Comparison of ENCODE assay signal across 27 cellular contexts in the genomic region with DNA sequence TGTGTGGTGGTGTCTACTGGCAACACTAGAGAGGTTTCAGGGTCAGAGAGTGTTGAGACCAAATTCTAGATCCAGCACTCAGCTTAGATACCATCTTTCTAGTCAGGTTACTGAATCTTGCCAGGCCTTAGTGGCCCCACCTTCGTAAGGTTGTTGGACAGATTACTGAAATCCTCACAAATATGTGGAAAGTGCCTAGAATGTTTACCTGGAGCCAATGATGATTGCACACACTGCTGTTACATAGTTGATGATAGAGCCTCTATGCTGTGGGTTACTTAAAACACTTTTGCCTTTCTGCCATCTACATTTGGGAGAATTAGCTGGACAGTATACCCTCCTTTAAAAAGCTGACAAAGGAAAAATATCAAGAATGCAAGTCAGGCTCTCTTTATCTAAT.
"Had no signal": no experiment of that assay in that cellular context is flagged by ENCODE, and none has a peak within 500 bp of the region (broad histone marks: within the 10 kb centered on the region; RNA-seq: fewer than 3 reads in every experiment).

No MANE protein-coding gene starts in this region.

- H3K27ac Mint-ChIP-seq: activated B cell treated with CpG ODN at 0.5 μM for 24 hours; activated CD4-positive, alpha-beta T cell treated with anti-CD3 and anti-CD28 coated beads, Interleukin-2, amount 10 ng/mL, durations not matched to agents 24 days and 14 days; activated naive CD4-positive, alpha-beta T cell treated with anti-CD3 and anti-CD28 coated beads for 36 hours; activated naive CD8-positive, alpha-beta T cell; activated T-helper 17 cell treated with anti-CD3 and anti-CD28 coated beads, Interleukin-2, amount 50 U/mL, for 72 hours; T-cell had no signal

- H3K27me3 Mint-ChIP-seq: brain had no signal

- ATAC-seq: activated T-helper 17 cell treated with anti-CD3 and anti-CD28 coated beads, Interleukin-2, amount 50 U/mL, for 72 hours; PC-3; T-cell had no signal

- H3K9me3 Mint-ChIP-seq: activated B cell treated with CpG ODN at 0.5 μM for 24 hours; activated CD4-positive, alpha-beta T cell treated with anti-CD3 and anti-CD28 coated beads, Interleukin-2, amount 10 ng/mL, durations not matched to agents 24 days and 14 days; activated naive CD4-positive, alpha-beta T cell treated with anti-CD3 and anti-CD28 coated beads for 36 hours; activated T-helper 17 cell treated with anti-CD3 and anti-CD28 coated beads, Interleukin-2, amount 50 U/mL, for 72 hours; brain; central memory CD8-positive, alpha-beta T cell; T-cell had no signal

- H3K36me3 Mint-ChIP-seq: activated naive CD8-positive, alpha-beta T cell; T-cell had no signal

- FAIRE-seq: astrocyte, TTC549 had no signal

- DNase-seq: activated B cell treated with CpG ODN at 0.5 μM for 24 hours; activated CD4-positive, alpha-beta T cell treated with anti-CD3 and anti-CD28 coated beads for 1 hour; activated CD4-positive, alpha-beta T cell treated with anti-CD3 and anti-CD28 coated beads, Interleukin-2, amount 10 ng/mL, durations not matched to agents 24 days and 14 days; activated CD4-positive, alpha-beta T cell treated with anti-CD3 and anti-CD28 coated beads, Interleukin-2, amount 50 U/mL, for 48 hours; activated CD8-positive, alpha-beta memory T cell treated with anti-CD3 and anti-CD28 coated beads for 24 hours; activated gamma-delta T cell; activated naive CD4-positive, alpha-beta T cell treated with anti-CD3 and anti-CD28 coated beads for 36 hours; activated T-cell treated with anti-CD3 and anti-CD28 coated beads, Interleukin-2, amount 50 U/mL, for 48 hours; amygdala; NCI-H1092; NCI-H1417; NCI-H2171; NCI-H2227 treated with DMSO at 0.1 percent for 48 hours; NCI-H446 treated with DMSO at 0.1 percent for 48 hours; NCI-H526; NCI-H82; PC-3; SIG-M5; T-cell; T-helper 2 cell; T1000 had no signal

- H3K4me1 Mint-ChIP-seq: activated B cell treated with CpG ODN at 0.5 μM for 24 hours; activated CD4-positive, alpha-beta T cell treated with anti-CD3 and anti-CD28 coated beads, Interleukin-2, amount 10 ng/mL, durations not matched to agents 24 days and 14 days; activated T-helper 17 cell treated with anti-CD3 and anti-CD28 coated beads, Interleukin-2, amount 50 U/mL, for 72 hours; central memory CD8-positive, alpha-beta T cell; T-cell had no signal

- H3K4me3 Mint-ChIP-seq: activated B cell treated with CpG ODN at 0.5 μM for 24 hours; activated CD4-positive, alpha-beta T cell treated with anti-CD3 and anti-CD28 coated beads, Interleukin-2, amount 10 ng/mL, durations not matched to agents 24 days and 14 days; activated naive CD4-positive, alpha-beta T cell treated with anti-CD3 and anti-CD28 coated beads for 36 hours; activated naive CD8-positive, alpha-beta T cell; activated T-helper 17 cell treated with anti-CD3 and anti-CD28 coated beads, Interleukin-2, amount 50 U/mL, for 72 hours; brain; central memory CD8-positive, alpha-beta T cell; T-cell had no signal
